Comparison of ENCODE assay signal across 8 cellular contexts in the genomic region with DNA sequence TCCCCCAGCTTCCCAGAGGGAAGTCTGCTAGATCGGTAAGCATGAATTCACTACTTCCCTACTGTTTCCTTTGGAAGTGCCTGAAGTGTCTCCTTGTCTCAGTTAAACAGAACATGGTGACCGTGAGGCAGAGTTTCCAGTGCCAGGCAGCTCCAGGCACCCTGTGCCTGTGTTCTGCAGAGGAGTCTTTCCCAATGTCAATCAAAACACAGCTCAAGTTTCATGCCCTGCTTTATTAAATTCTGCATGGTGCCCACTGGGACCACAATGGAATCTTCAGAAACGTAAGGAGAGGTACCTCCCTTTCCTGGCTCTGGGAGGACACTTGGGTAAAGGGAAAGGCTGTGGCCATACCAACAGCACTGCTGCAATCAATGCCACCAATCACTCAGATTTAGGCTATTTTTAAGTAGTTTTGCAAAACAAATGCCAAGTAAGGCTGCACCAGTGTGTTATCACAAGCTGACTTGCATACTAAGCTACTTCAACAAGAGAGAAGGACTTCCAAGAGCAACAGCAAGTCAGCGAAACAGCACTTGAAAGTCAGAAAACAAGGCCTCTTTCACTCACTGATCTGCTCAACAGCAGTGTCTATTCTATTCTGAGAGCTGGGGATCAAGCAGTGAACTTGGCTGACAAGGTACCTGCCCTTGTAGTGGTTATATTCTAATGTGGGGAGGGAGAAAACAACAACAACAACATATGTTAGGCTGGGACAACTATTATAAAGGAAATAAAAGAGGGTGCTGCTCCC. TPM values are rescaled to one million over a fixed set of nuclear protein-coding genes. Genes with fewer than 3 reads are reported as not detected.
DNase-seq lines count a peak whose midpoint lies in the region; ATAC-seq and TF ChIP-seq lines count a peak whose summit lies in the region.

No MANE protein-coding gene starts in this region.

- 12 to 36% methylated on average over 4 of the region's 4 CpGs for WGBS in thyroid gland, 2 donors

- H3K27me3 ChIP-seq in breast epithelium (no peaks in the 10 kb centered on the region), thyroid gland (no peaks in the 10 kb centered on the region)

- ATAC-seq in activated CD8-positive, alpha-beta memory T cell treated with anti-CD3 and anti-CD28 coated beads, Interleukin-2, amount 10 ng/mL, durations not matched to agents 7 days and 5 days: no peak
- ATAC-seq in memory B cell (ENCODE audit: low read depth) (no peak), HG03196 (IDR thresholded peaks at IDR 0.05; ENCODE audit: unreplicated experiment) (no peak), GM21619 (IDR thresholded peaks at IDR 0.05; ENCODE audit: unreplicated experiment) (no peak)

- CTCF ChIA-PET in activated CD8-positive, alpha-beta memory T cell treated with anti-CD3 and anti-CD28 coated beads, Interleukin-2, amount 10 ng/mL, durations not matched to agents 7 days and 5 days (lab: Charles Lee): interaction anchor here (0.6 to 12.7 kb wide), 11 partner anchors 12 to 248 kb away, joined by 3 to 258 read pairs (median 3); partner anchors contain the start of gene MYL12A

- H3K27ac Mint-ChIP-seq in activated CD8-positive, alpha-beta memory T cell treated with anti-CD3 and anti-CD28 coated beads, Interleukin-2, amount 10 ng/mL, durations not matched to agents 7 days and 5 days: peak overlapping the region; percentile 84
- peak overlapping the region; percentile 1 for H3K27ac Mint-ChIP-seq in memory B cell

- H3K4me1 ChIP-seq in breast epithelium (no peaks in the 10 kb centered on the region), thyroid gland (peaks cover 26 to 36% of the 10 kb centered on the region in 2 donors)

- intact Hi-C loops in breast epithelium (cut with DNase I; ENCODE audit: low total_unique reads) (no loop called here), thyroid gland (cut with DNase I) (no loop called here)

- H3K36me3 ChIP-seq in breast epithelium: no peaks in the 10 kb centered on the region
- no peaks in the 10 kb centered on the region for H3K36me3 ChIP-seq in thyroid gland

- peaks cover 25% of the 10 kb centered on the region for H3K36me3 Mint-ChIP-seq in activated CD8-positive, alpha-beta memory T cell treated with anti-CD3 and anti-CD28 coated beads, Interleukin-2, amount 10 ng/mL, durations not matched to agents 7 days and 5 days
- H3K36me3 Mint-ChIP-seq in memory B cell: peaks cover 8% of the 10 kb centered on the region

- H3K27ac ChIP-seq in breast epithelium (peak overlapping the region; percentile 60 to 72), thyroid gland (peak overlapping the region; percentile 73 to 97 (median 84))

- TF ChIP-seq CTCF in breast epithelium (IDR thresholded peaks at IDR 0.05) (no peak), thyroid gland (IDR thresholded peaks at IDR 0.05) (no peak)

- H3K9me3 Mint-ChIP-seq in activated CD8-positive, alpha-beta memory T cell treated with anti-CD3 and anti-CD28 coated beads, Interleukin-2, amount 10 ng/mL, durations not matched to agents 7 days and 5 days (ENCODE audit: low read depth): no peaks in the 10 kb centered on the region
- H3K9me3 Mint-ChIP-seq in memory B cell: no peaks in the 10 kb centered on the region

- no peak for DNase-seq in activated CD8-positive, alpha-beta memory T cell treated with anti-CD3 and anti-CD28 coated beads, Interleukin-2, amount 10 ng/mL, durations not matched to agents 7 days and 5 days
- no peak for DNase-seq in activated CD8-positive, alpha-beta memory T cell treated with anti-CD3 and anti-CD28 coated beads, Interleukin-2, amount 50 U/mL, for 4 hours
- DNase-seq in breast epithelium (ENCODE audit: low spot score in 2 of 2) (no peak), memory B cell (ENCODE audit: low spot score in 2 of 2) (no peak), thyroid gland (peak; percentile 58 to 60), SHP77 treated with DMSO at 0.1 percent for 48 hours (lab: John Stamatoyannopoulos, UW) (no peak)

- peaks cover 65% of the 10 kb centered on the region for H3K4me1 Mint-ChIP-seq in activated CD8-positive, alpha-beta memory T cell treated with anti-CD3 and anti-CD28 coated beads, Interleukin-2, amount 10 ng/mL, durations not matched to agents 7 days and 5 days
- peaks cover 20% of the 10 kb centered on the region for H3K4me1 Mint-ChIP-seq in memory B cell

- H3K9me3 ChIP-seq in breast epithelium: no peaks in the 10 kb centered on the region
- no peaks in the 10 kb centered on the region for H3K9me3 ChIP-seq in thyroid gland

- TF ChIP-seq POLR2A in breast epithelium (IDR thresholded peaks at IDR 0.05): no peak
- peak in 1 of 2 donors; percentile 46 for TF ChIP-seq POLR2A in thyroid gland (IDR thresholded peaks at IDR 0.05)

- H3K4me3 Mint-ChIP-seq in activated CD8-positive, alpha-beta memory T cell treated with anti-CD3 and anti-CD28 coated beads, Interleukin-2, amount 10 ng/mL, durations not matched to agents 7 days and 5 days: peak overlapping the region; percentile 44
- no peak overlapping the region for H3K4me3 Mint-ChIP-seq in memory B cell

- H3K4me3 ChIP-seq in breast epithelium: no peak overlapping the region
- no peak overlapping the region for H3K4me3 ChIP-seq in thyroid gland (replicated peaks in 1 of 3)

- no peaks in the 10 kb centered on the region for H3K27me3 Mint-ChIP-seq in activated CD8-positive, alpha-beta memory T cell treated with anti-CD3 and anti-CD28 coated beads, Interleukin-2, amount 10 ng/mL, durations not matched to agents 7 days and 5 days
- H3K27me3 Mint-ChIP-seq in memory B cell: no peaks in the 10 kb centered on the region

RNA-seq across cellular contexts. Expression of gene LPIN2, which starts 14.9 kb away (rescaled TPM):
- 10 to 100 TPM; 77.6 to 78.4 TPM for total RNA-seq in activated CD8-positive, alpha-beta memory T cell treated with anti-CD3 and anti-CD28 coated beads, Interleukin-2, amount 10 ng/mL, durations not matched to agents 7 days and 5 days
- total RNA-seq in breast epithelium (10 to 100 TPM; 21.8 to 38.1 (median 29.2) TPM), thyroid gland (10 to 100 TPM; 39.4 to 68.0 (median 47.4) TPM)

Comparison
In these comparisons a context has a peak if more than half of its experiments do, and no peak if none do; other contexts are left out.
1. DNase-seq: peak in thyroid gland (2 of 2); none in activated CD8-positive, alpha-beta memory T cell treated with anti-CD3 and anti-CD28 coated beads, Interleukin-2, amount 10 ng/mL, durations not matched to agents 7 days and 5 days (single experiment), activated CD8-positive, alpha-beta memory T cell treated with anti-CD3 and anti-CD28 coated beads, Interleukin-2, amount 50 U/mL, for 4 hours (single experiment), breast epithelium (0 of 2), memory B cell (0 of 2) and SHP77 treated with DMSO at 0.1 percent for 48 hours (single experiment).